Comparison of ENCODE assay signal across 27 cellular contexts in genomic region chr7:70997275-70997674, GRCh38.
"Had no signal": no experiment of that assay in that cellular context is flagged by ENCODE, and none has a peak within 500 bp of the region (broad histone marks: within the 10 kb centered on the region; RNA-seq: fewer than 3 reads in every experiment).

No MANE protein-coding gene starts in this region.

- H3K9me3 ChIP-seq: adrenal gland, SJCRH30 had no signal

- H3K36me3 Mint-ChIP-seq: activated CD4-positive, alpha-beta memory T cell treated with anti-CD3 and anti-CD28 coated beads for 36 hours; activated naive CD4-positive, alpha-beta T cell treated with anti-CD3 and anti-CD28 coated beads, Interleukin-2, amount 10 ng/mL, durations not matched to agents 7 days and 5 days; activated naive CD8-positive, alpha-beta T cell treated with anti-CD3 and anti-CD28 coated beads for 36 hours had no signal

- H3K4me3 Mint-ChIP-seq: activated B cell treated with CpG ODN at 0.5 μM for 24 hours; activated CD4-positive, alpha-beta memory T cell treated with anti-CD3 and anti-CD28 coated beads for 36 hours; activated CD4-positive, alpha-beta T cell treated with anti-CD3 and anti-CD28 coated beads, Interleukin-2, amount 10 ng/mL, durations not matched to agents 24 days and 14 days; activated naive CD4-positive, alpha-beta T cell treated with anti-CD3 and anti-CD28 coated beads, Interleukin-2, amount 10 ng/mL, durations not matched to agents 7 days and 5 days; activated naive CD8-positive, alpha-beta T cell treated with anti-CD3 and anti-CD28 coated beads for 36 hours; T-helper 17 cell had no signal

- H3K27ac Mint-ChIP-seq: activated B cell treated with CpG ODN at 0.5 μM for 24 hours; activated CD4-positive, alpha-beta memory T cell treated with anti-CD3 and anti-CD28 coated beads for 36 hours; activated CD4-positive, alpha-beta T cell treated with anti-CD3 and anti-CD28 coated beads, Interleukin-2, amount 10 ng/mL, durations not matched to agents 24 days and 14 days; activated naive CD4-positive, alpha-beta T cell treated with anti-CD3 and anti-CD28 coated beads, Interleukin-2, amount 10 ng/mL, durations not matched to agents 7 days and 5 days; activated naive CD8-positive, alpha-beta T cell treated with anti-CD3 and anti-CD28 coated beads for 36 hours; activated T-helper 2 cell treated with anti-CD3 and anti-CD28 coated beads, Interferon-gamma antibody, Interleukin-2, Interleukin-4, amounts not matched to agents 10 μg/mL and 5 μg/mL and 100 μg/mL, durations not matched to agents 14 hours and 24 hours and 36 hours; T-helper 17 cell had no signal

- H3K4me3 ChIP-seq: adrenal gland, SJCRH30 had no signal

- H3K4me1 Mint-ChIP-seq: activated B cell treated with CpG ODN at 0.5 μM for 24 hours; activated CD4-positive, alpha-beta T cell treated with anti-CD3 and anti-CD28 coated beads, Interleukin-2, amount 10 ng/mL, durations not matched to agents 24 days and 14 days; activated naive CD4-positive, alpha-beta T cell treated with anti-CD3 and anti-CD28 coated beads, Interleukin-2, amount 10 ng/mL, durations not matched to agents 7 days and 5 days; activated naive CD8-positive, alpha-beta T cell treated with anti-CD3 and anti-CD28 coated beads for 36 hours; T-helper 17 cell had no signal

- H3K27me3 Mint-ChIP-seq: activated B cell treated with CpG ODN at 0.5 μM for 24 hours; activated CD4-positive, alpha-beta memory T cell treated with anti-CD3 and anti-CD28 coated beads for 36 hours; activated CD4-positive, alpha-beta T cell treated with anti-CD3 and anti-CD28 coated beads, Interleukin-2, amount 10 ng/mL, durations not matched to agents 24 days and 14 days; activated naive CD4-positive, alpha-beta T cell treated with anti-CD3 and anti-CD28 coated beads, Interleukin-2, amount 10 ng/mL, durations not matched to agents 7 days and 5 days; activated naive CD8-positive, alpha-beta T cell treated with anti-CD3 and anti-CD28 coated beads for 36 hours; T-helper 17 cell had no signal

- H3K36me3 ChIP-seq: adrenal gland, SJCRH30 had no signal

- H3K27ac ChIP-seq: adrenal gland, SJCRH30 had no signal

- DNase-seq: activated B cell treated with CpG ODN at 0.5 μM for 24 hours; activated CD4-positive, alpha-beta memory T cell treated with anti-CD3 and anti-CD28 coated beads for 36 hours; activated CD4-positive, alpha-beta T cell treated with anti-CD3 and anti-CD28 coated beads for 1 hour; activated CD4-positive, alpha-beta T cell treated with anti-CD3 and anti-CD28 coated beads, Interleukin-2, amount 10 ng/mL, durations not matched to agents 24 days and 14 days; activated CD8-positive, alpha-beta memory T cell treated with anti-CD3 and anti-CD28 coated beads for 24 hours; activated gamma-delta T cell treated with Interleukin-2 at 50 U/mL for 16 hours; activated naive CD4-positive, alpha-beta T cell treated with anti-CD3 and anti-CD28 coated beads, Interleukin-2, amount 10 ng/mL, durations not matched to agents 7 days and 5 days; activated naive CD8-positive, alpha-beta T cell treated with anti-CD3 and anti-CD28 coated beads for 36 hours; activated T-cell treated with anti-CD3 and anti-CD28 coated beads, Interleukin-2, amount 50 U/mL, for 48 hours; adrenal gland; anterior cingulate cortex; MM.1S; NCI-H1105; NCI-H1436; NCI-H1694 treated with DMSO at 0.1 percent for 48 hours; NCI-H2029 treated with DMSO at 0.1 percent for 48 hours; NCI-H510A treated with DMSO at 0.1 percent for 48 hours; NCI-H69; NK-92 treated with Interleukin-12 subunit alpha and Interleukin-12 subunit beta, amount 100 ng/mL, for 24 hours; OCI-M1; RPMI8226; SJCRH30; T-helper 17 cell; T-helper 9 cell had no signal

- ATAC-seq: Panc1, Right ventricle myocardium inferior, T-helper 17 cell had no signal
